ENCODE assay signal across 8 cellular contexts in the genomic region with DNA sequence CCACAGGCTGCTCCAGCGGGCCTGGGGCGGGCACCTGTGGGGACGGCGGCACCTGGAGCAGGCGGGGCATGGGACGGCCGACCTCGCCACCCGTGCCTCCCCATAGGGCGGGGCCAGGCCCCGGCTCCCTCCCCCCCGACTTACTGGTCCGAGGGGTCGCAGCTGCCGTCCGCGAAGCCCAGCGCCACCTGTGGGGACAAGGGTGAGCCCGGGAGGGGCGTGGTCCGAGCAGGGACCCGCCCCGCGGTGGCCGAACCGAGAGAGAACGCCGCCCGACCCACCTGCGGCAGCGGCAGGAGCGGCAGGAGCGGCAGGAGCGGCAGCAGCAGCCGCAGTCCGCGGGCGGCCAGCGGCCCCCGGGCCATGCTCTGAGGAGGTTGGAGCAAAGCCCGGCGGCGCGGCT. TPM values are rescaled to one million over a fixed set of nuclear protein-coding genes. Genes with fewer than 3 reads are reported as not detected.
DNase-seq lines count a peak whose midpoint lies in the region; ATAC-seq and TF ChIP-seq lines count a peak whose summit lies in the region.

A gene (minus strand): TSS at position 379 of the 403 bp plus-strand sequence. CDS start 14 bp downstream, at position 365.

- no peaks in the 10 kb centered on the region for H3K27me3 ChIP-seq in HL-60 (ENCODE audit: insufficient read depth, poor library complexity, severe bottlenecking)
- no peaks in the 10 kb centered on the region for H3K27me3 ChIP-seq in naive thymus-derived CD4-positive, alpha-beta T cell (ENCODE audit: control insufficient read depth in 2 of 2, insufficient read depth in 2 of 2, low read length in 2 of 2)

- POLR2A ChIA-PET in MCF 10A (lab: Yijun Ruan, JAX), result no interaction called here
- POLR2A ChIA-PET in naive thymus-derived CD4-positive, alpha-beta T cell (lab: Charles Lee), result no interaction called here

- no peaks in the 10 kb centered on the region for H3K36me3 ChIP-seq in naive thymus-derived CD4-positive, alpha-beta T cell (ENCODE audit: control insufficient read depth in 2 of 3, insufficient read depth in 3 of 3, low read length in 3 of 3)

- no peaks in the 10 kb centered on the region for H3K9me3 ChIP-seq in naive thymus-derived CD4-positive, alpha-beta T cell (ENCODE audit: control insufficient read depth in 2 of 3, low read length in 3 of 3)

- H3K27ac Mint-ChIP-seq in MCF 10A (ENCODE audit: low read depth, unreplicated experiment), result no peak within 1 kb of the TSS
- H3K27ac Mint-ChIP-seq in naive thymus-derived CD4-positive, alpha-beta T cell, result peak within 1 kb of the TSS in 8 of 9 donors; percentile 51 to 89 (median 82)

- H3K27me3 Mint-ChIP-seq in MCF 10A (ENCODE audit: insufficient read depth, unreplicated experiment), result no peaks in the 10 kb centered on the region
- H3K27me3 Mint-ChIP-seq in naive thymus-derived CD4-positive, alpha-beta T cell, result peaks cover 0 to 4% (median 0%) of the 10 kb centered on the region in 5 donors

- no peaks in the 10 kb centered on the region for H3K9me3 Mint-ChIP-seq in MCF 10A (ENCODE audit: unreplicated experiment)
- H3K9me3 Mint-ChIP-seq in naive thymus-derived CD4-positive, alpha-beta T cell, result no peaks in the 10 kb centered on the region

- peaks cover 13% of the 10 kb centered on the region for H3K36me3 Mint-ChIP-seq in MCF 10A (ENCODE audit: insufficient read depth, unreplicated experiment)
- H3K36me3 Mint-ChIP-seq in naive thymus-derived CD4-positive, alpha-beta T cell, result no peaks in the 10 kb centered on the region

- BruUV-seq in MCF 10A (replicated peaks; lab: Mats Ljungman, UMichigan), result no TSS peak

- DNase-seq in 8988T (peak; percentile 68), HL-60 (ENCODE audit: low read depth in 1 of 2, low spot score in 1 of 2) (no peak), MCF 10A (ENCODE audit: unreplicated experiment) (no peak), NCI-H1417 treated with DMSO at 0.1 percent for 48 hours (lab: John Stamatoyannopoulos, UW) (no peak), NCI-H446 (lab: John Stamatoyannopoulos, UW) (no peak), DMS 273 treated with DMSO at 0.1 percent for 48 hours (lab: John Stamatoyannopoulos, UW) (no peak)
- no peak for DNase-seq in naive thymus-derived CD4-positive, alpha-beta T cell

- H3K4me3 ChIP-seq in HL-60 (replicated peaks; ENCODE audit: insufficient read depth, low read length), result peak within 1 kb of the TSS; percentile 56
- H3K4me3 ChIP-seq in naive thymus-derived CD4-positive, alpha-beta T cell (ENCODE audit: low read length), result peak within 1 kb of the TSS; percentile 61

- no peaks in the 10 kb centered on the region for H3K4me1 Mint-ChIP-seq in MCF 10A (ENCODE audit: insufficient read depth, unreplicated experiment)
- H3K4me1 Mint-ChIP-seq in naive thymus-derived CD4-positive, alpha-beta T cell, result peaks cover 0 to 7% (median 0%) of the 10 kb centered on the region in 7 donors

- CTCF ChIA-PET in MCF 10A (lab: Yijun Ruan, JAX), result no interaction called here
- CTCF ChIA-PET in naive thymus-derived CD4-positive, alpha-beta T cell (lab: Charles Lee), result no interaction called here

- peaks cover 7 to 16% of the 10 kb centered on the region in 2 donors for H3K4me1 ChIP-seq in naive thymus-derived CD4-positive, alpha-beta T cell (ENCODE audit: control insufficient read depth in 2 of 2, insufficient read depth in 2 of 2, low read length in 2 of 2)

- intact Hi-C loops in MCF 10A (cut with micrococcal nuclease), result no loop called here
- intact Hi-C loops in naive thymus-derived CD4-positive, alpha-beta T cell (cut with micrococcal nuclease), result loop anchor here (1.0 to 10.0 kb wide), 10 partner anchors 10 to 803 kb away; a partner anchor contains a TSS

- ATAC-seq in GM19043 (IDR thresholded peaks at IDR 0.05; ENCODE audit: low read depth, unreplicated experiment), result peak; percentile 15
- ATAC-seq in naive thymus-derived CD4-positive, alpha-beta T cell, result peak; percentile 6

- no peak within 1 kb of the TSS for H3K27ac ChIP-seq in HL-60 (replicated peaks)
- H3K27ac ChIP-seq in naive thymus-derived CD4-positive, alpha-beta T cell (ENCODE audit: low read depth, low read length), result peak within 1 kb of the TSS; percentile 58

- H3K4me3 Mint-ChIP-seq in MCF 10A (ENCODE audit: unreplicated experiment), result peak within 1 kb of the TSS; percentile 60
- peak within 1 kb of the TSS; percentile 52 to 79 (median 68) for H3K4me3 Mint-ChIP-seq in naive thymus-derived CD4-positive, alpha-beta T cell

- no peak for TF ChIP-seq CTCF in HL-60 (IDR thresholded peaks at IDR 0.05; ENCODE audit: insufficient read depth, low read length)
- TF ChIP-seq CTCF in MCF 10A (IDR thresholded peaks at IDR 0.05; ENCODE audit: unreplicated experiment), result no peak

RNA-seq across cellular contexts. Expression of the gene that starts here (rescaled TPM):
- total RNA-seq in MCF 10A (2022), result 0.91 and 1.2 TPM in 2 replicates
- total RNA-seq in naive thymus-derived CD4-positive, alpha-beta T cell, result 1 to 10 TPM in 1 of 5 experiments, not detected in 4; 1.1 TPM
- polyA plus RNA-seq in naive thymus-derived CD4-positive, alpha-beta T cell, result under 1 TPM in 1 of 2 donors, not detected in 1; 0.45 TPM
